8 cellular contexts compared by ENCODE assay signal in the genomic region with DNA sequence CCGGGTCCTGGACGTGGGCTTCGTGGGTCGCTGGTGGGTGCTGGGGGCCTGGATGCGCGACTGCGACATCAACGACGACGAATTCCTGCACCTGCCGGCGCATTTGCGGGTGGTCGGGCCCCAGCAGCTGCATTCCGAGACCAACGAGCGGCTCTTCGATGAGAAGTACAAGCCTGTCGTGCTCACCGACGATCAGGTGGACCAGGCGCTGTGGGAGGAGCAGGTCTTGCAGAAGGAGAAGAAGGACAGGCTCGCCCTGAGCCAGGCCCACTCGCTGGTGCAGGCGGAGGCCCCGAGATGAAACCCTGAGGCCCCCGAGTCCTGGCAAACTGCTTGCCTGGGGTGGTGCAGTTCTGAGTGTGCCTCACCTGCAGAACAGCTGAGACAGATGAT. TPM values are rescaled to one million over a fixed set of nuclear protein-coding genes. Genes with fewer than 3 reads are reported as not detected.
DNase-seq lines count a peak whose midpoint lies in the region; ATAC-seq and TF ChIP-seq lines count a peak whose summit lies in the region.

No MANE protein-coding gene starts in this region.

- no peaks in the 10 kb centered on the region for H3K36me3 Mint-ChIP-seq in natural killer cell

- peaks cover 7 to 33% of the 10 kb centered on the region in 2 donors for H3K4me1 Mint-ChIP-seq in natural killer cell

- H4K20me1 ChIP-seq in KMS-11 (ENCODE audit: insufficient read depth) = no peaks in the 10 kb centered on the region

- H3K27ac Mint-ChIP-seq in natural killer cell = peak overlapping the region; percentile 74 to 89

- POLR2A ChIA-PET in BJ (lab: Charles Lee) (no interaction called here), GM10248 (lab: Yijun Ruan, JAX) (no interaction called here)

- H3K4me3 ChIP-seq in BJ (ENCODE audit: low read depth, low read length) = peak overlapping the region; percentile 94
- no peak overlapping the region for H3K4me3 ChIP-seq in KMS-11 (IDR thresholded peaks at IDR 0.05; ENCODE audit: insufficient read depth, low read depth, low read length)
- peak overlapping the region; percentile 89 for H3K4me3 ChIP-seq in duodenal mucosa (ENCODE audit: low read depth in 1 of 2, low read length in 2 of 2)

- H3K27me3 ChIP-seq in BJ (ENCODE audit: control insufficient read depth, insufficient read depth, low read length) (no peaks in the 10 kb centered on the region), KMS-11 (ENCODE audit: insufficient read depth, low read depth) (no peaks in the 10 kb centered on the region), duodenal mucosa (ENCODE audit: control insufficient read depth in 1 of 2, insufficient read depth in 2 of 2, low read length in 2 of 2) (no peaks in the 10 kb centered on the region)

- H3K4me2 ChIP-seq in KMS-11 = peak overlapping the region; percentile 94

- H3K9me3 ChIP-seq in duodenal mucosa (ENCODE audit: control insufficient read depth in 1 of 2, low read length in 2 of 2) = no peaks in the 10 kb centered on the region

- intact Hi-C loops in natural killer cell (cut with micrococcal nuclease) = no loop called here

- no peaks in the 10 kb centered on the region for H3K9me3 Mint-ChIP-seq in natural killer cell

- H3K27ac ChIP-seq in KMS-11 = no peak overlapping the region
- no peak overlapping the region for H3K27ac ChIP-seq in duodenal mucosa (ENCODE audit: low read depth, low read length)

- H3K27me3 Mint-ChIP-seq in natural killer cell (ENCODE audit: low read depth in 2 of 2) = no peaks in the 10 kb centered on the region

- peak overlapping the region; percentile 92 for H3K4me3 Mint-ChIP-seq in natural killer cell

- no peak overlapping the region for H2AFZ ChIP-seq in KMS-11 (ENCODE audit: low read depth)

- ATAC-seq in natural killer cell = no peak
- ATAC-seq in HG03378 (IDR thresholded peaks at IDR 0.05; ENCODE audit: unreplicated experiment) = no peak

- H3K4me1 ChIP-seq in KMS-11 (ENCODE audit: low read depth, poor library complexity, severe bottlenecking) (peaks cover 20% of the 10 kb centered on the region), duodenal mucosa (ENCODE audit: control insufficient read depth in 1 of 2, insufficient read depth in 2 of 2, low read length in 2 of 2) (peaks cover 15 to 25% of the 10 kb centered on the region in 2 donors)

- peaks cover 11% of the 10 kb centered on the region for H3K36me3 ChIP-seq in BJ (ENCODE audit: control insufficient read depth, insufficient read depth, low read length)
- no peaks in the 10 kb centered on the region for H3K36me3 ChIP-seq in KMS-11 (ENCODE audit: insufficient read depth)
- H3K36me3 ChIP-seq in duodenal mucosa (ENCODE audit: control insufficient read depth in 1 of 2, insufficient read depth in 2 of 2, low read length in 2 of 2) = peaks cover 3 to 13% of the 10 kb centered on the region in 2 donors

- CTCF ChIA-PET in BJ (lab: Yijun Ruan, JAX) = interaction anchor here (1.5 to 4.7 kb wide), 3 partner anchors 12 to 107 kb away, joined by 4 to 41 read pairs (median 5); no protein-coding TSS in a partner anchor
- CTCF ChIA-PET in GM10248 (lab: Yijun Ruan, JAX) = interaction anchor here (1.1 to 5.1 kb wide), 2 partner anchors 13 to 58 kb away, joined by 3 to 38 read pairs; no protein-coding TSS in a partner anchor

- peaks cover 32% of the 10 kb centered on the region for H3K79me2 ChIP-seq in KMS-11 (ENCODE audit: insufficient read depth, low read depth)

- peak overlapping the region; percentile 49; the same call in 1 of the 2 replicates for H3K9ac ChIP-seq in KMS-11
- peak overlapping the region; percentile 67 to 72 for H3K9ac ChIP-seq in duodenal mucosa (ENCODE audit: low read depth in 1 of 2, low read length in 2 of 2)

- DNase-seq in BJ (ENCODE audit: low read depth) (no peak), natural killer cell (no peak), GM10248 (ENCODE audit: extremely low spot score) (no peak)
- no peak for DNase-seq in effector CD8-positive, alpha-beta T cell (lab: John Stamatoyannopoulos, UW)
- DNase-seq in stimulated activated CD4-positive, alpha-beta T cell treated with anti-CD3 and anti-CD28 coated beads, Interleukin-12 subunit alpha, Interleukin-12 subunit beta, amount 100 ng/mL, for 4 hours = no peak

- TF ChIP-seq CTCF in BJ (IDR thresholded peaks at IDR 0.05; ENCODE audit: insufficient read depth, low read depth, low read length) (no peak), KMS-11 (conservative IDR thresholded peaks at IDR 0.05; ENCODE audit: low read depth, low read length) (no peak), natural killer cell (IDR thresholded peaks at IDR 0.05) (no peak), GM10248 (IDR thresholded peaks at IDR 0.05; ENCODE audit: control extremely low read depth, extremely low read depth, low read depth, missing control alignments) (no peak)

RNA-seq across cellular contexts. Expression of gene TIMM29, which starts 0.8 kb away (rescaled TPM):
- 6.7 and 9.1 TPM in 2 replicates for polyA plus RNA-seq in BJ (2011; rRNA removed)
- polyA minus RNA-seq in BJ (2011; rRNA and poly(A)+ RNA removed) = 4.6 and 5.5 TPM in 2 replicates
- total RNA-seq in natural killer cell = 10 to 100 TPM; 20.7 to 30.9 (median 24.1) TPM

RNA-seq across cellular contexts. Expression of gene YIPF2, which starts 1.0 kb away (rescaled TPM):
- 79.3 and 138 TPM in 2 replicates for polyA plus RNA-seq in BJ (2011; rRNA removed)
- polyA minus RNA-seq in BJ (2011; rRNA and poly(A)+ RNA removed) = 73.8 and 112 TPM in 2 replicates
- total RNA-seq in natural killer cell = 10 to 100 TPM; 26.4 to 27.8 (median 27.2) TPM

RNA-seq across cellular contexts. Expression of gene SMARCA4, which starts 31.4 kb away (rescaled TPM):
- polyA plus RNA-seq in BJ (2011; rRNA removed) = 25.2 and 46.3 TPM in 2 replicates
- 90.3 and 113 TPM in 2 replicates for polyA minus RNA-seq in BJ (2011; rRNA and poly(A)+ RNA removed)
- total RNA-seq in natural killer cell = 10 to 100 TPM; 85.4 to 96.1 (median 93.6) TPM

RNA-seq across cellular contexts. Expression of gene CARM1, which starts 58.0 kb away (rescaled TPM):
- polyA plus RNA-seq in BJ (2011; rRNA removed) = 17.9 and 33.7 TPM in 2 replicates
- 26.6 and 27.8 TPM in 2 replicates for polyA minus RNA-seq in BJ (2011; rRNA and poly(A)+ RNA removed)
- 10 to 100 TPM; 13.4 to 21.3 (median 19.8) TPM for total RNA-seq in natural killer cell
